Comparison of ENCODE assay signal across 8 cellular contexts in genomic region chr16:66660422-66661209, GRCh38. TPM values are rescaled to one million over a fixed set of nuclear protein-coding genes. Genes with fewer than 3 reads are reported as not detected.
DNase-seq lines count a peak whose midpoint lies in the region; ATAC-seq and TF ChIP-seq lines count a peak whose summit lies in the region.

No MANE protein-coding gene starts in this region.

- 0 out of 2 replicates have a peak overlapping the region, but pooled peaks have one; percentile 19 for H2AFZ ChIP-seq in OCI-LY7 (ENCODE audit: low read length)

- no peaks in the 10 kb centered on the region for H3K9me2 ChIP-seq in OCI-LY7 (ENCODE audit: insufficient read depth, low read length)

- no peaks in the 10 kb centered on the region for H3K4me1 ChIP-seq in OCI-LY7 (ENCODE audit: insufficient read depth, low read length, poor library complexity, severe bottlenecking)
- H3K4me1 ChIP-seq in right lobe of liver: peaks cover 0 to 17% (median 7%) of the 10 kb centered on the region in 4 donors
- H3K4me1 ChIP-seq in thyroid gland: peaks cover 35 to 50% of the 10 kb centered on the region in 2 donors

- H4K20me1 ChIP-seq in OCI-LY7 (ENCODE audit: insufficient read depth, low read length): no peaks in the 10 kb centered on the region

- H3K79me2 ChIP-seq in OCI-LY7 (ENCODE audit: insufficient read depth, low read depth, low read length): no peaks in the 10 kb centered on the region

- no peaks in the 10 kb centered on the region for H3K27me3 ChIP-seq in dorsolateral prefrontal cortex
- H3K27me3 ChIP-seq in right lobe of liver: no peaks in the 10 kb centered on the region
- no peaks in the 10 kb centered on the region for H3K27me3 ChIP-seq in thyroid gland

- H3K27me3 Mint-ChIP-seq in activated CD4-positive, alpha-beta T cell treated with anti-CD3 and anti-CD28 coated beads, Interleukin-2, amount 10 ng/mL, durations not matched to agents 7 days and 5 days: peaks cover 13% of the 10 kb centered on the region

- H3K27ac Mint-ChIP-seq in activated CD4-positive, alpha-beta T cell treated with anti-CD3 and anti-CD28 coated beads, Interleukin-2, amount 10 ng/mL, durations not matched to agents 7 days and 5 days: no peak overlapping the region

- no peaks in the 10 kb centered on the region for H3K9me3 ChIP-seq in OCI-LY7 (ENCODE audit: low read length)
- no peaks in the 10 kb centered on the region for H3K9me3 ChIP-seq in right lobe of liver
- no peaks in the 10 kb centered on the region for H3K9me3 ChIP-seq in thyroid gland

- DNase-seq in GM04504 (ENCODE audit: low read depth) (peak; percentile 81), OCI-LY7 (ENCODE audit: low spot score) (no peak), dorsolateral prefrontal cortex (peak; percentile 31 to 77 (median 72)), right lobe of liver (peak; percentile 65 to 73 (median 73)), thyroid gland (peak; percentile 88 to 89)
- DNase-seq in activated CD4-positive, alpha-beta T cell treated with anti-CD3 and anti-CD28 coated beads, Interleukin-2, amount 10 ng/mL, durations not matched to agents 7 days and 5 days: no peak

- no peak overlapping the region for H3K27ac ChIP-seq in OCI-LY7 (ENCODE audit: low read depth, low read length, poor library complexity, severe bottlenecking)
- peak overlapping the region in 57 of 59 donors; percentile 7 to 89 (median 78) for H3K27ac ChIP-seq in dorsolateral prefrontal cortex
- H3K27ac ChIP-seq in right lobe of liver: peak overlapping the region in 2 of 3 donors; percentile 34 to 44
- peak overlapping the region; percentile 85 to 90 (median 85) for H3K27ac ChIP-seq in thyroid gland

- WGBS in right lobe of liver (ENCODE audit: insufficient coverage, low coverage, low lambda C conversion rate, missing lambda C conversion rate): 3% methylated on average over 9 of the region's 9 CpGs
- 7 to 9% methylated on average over 9 of the region's 9 CpGs for WGBS in thyroid gland, 2 donors

- intact Hi-C loops in OCI-LY7 (cut with micrococcal nuclease; ENCODE audit: unreplicated experiment) (no loop called here), dorsolateral prefrontal cortex (cut with DNase I) (loop anchor here (5.0 kb wide), 2 partner anchors 37 to 92 kb away; partner anchors contain the start of genes DYNC1LI2 (in 2 of the 2) and CMTM4 (in 1 of the 2)), right lobe of liver (cut with DNase I) (no loop called here), thyroid gland (cut with DNase I) (no loop called here)

- H3K4me1 Mint-ChIP-seq in activated CD4-positive, alpha-beta T cell treated with anti-CD3 and anti-CD28 coated beads, Interleukin-2, amount 10 ng/mL, durations not matched to agents 7 days and 5 days: peaks cover 5% of the 10 kb centered on the region

- H3K4me3 ChIP-seq in OCI-LY7 (ENCODE audit: low read depth, low read length, poor library complexity, severe bottlenecking): no peak overlapping the region
- peak overlapping the region in 22 of 59 donors; percentile 0 to 39 (median 12) for H3K4me3 ChIP-seq in dorsolateral prefrontal cortex
- H3K4me3 ChIP-seq in right lobe of liver: no peak overlapping the region
- H3K4me3 ChIP-seq in thyroid gland (replicated peaks in 1 of 3): no peak overlapping the region

- no peak overlapping the region for H3K4me2 ChIP-seq in OCI-LY7 (ENCODE audit: low read length)

- H3K36me3 ChIP-seq in OCI-LY7 (ENCODE audit: insufficient read depth, low read length) (no peaks in the 10 kb centered on the region), right lobe of liver (no peaks in the 10 kb centered on the region), thyroid gland (no peaks in the 10 kb centered on the region)

- CTCF ChIA-PET in OCI-LY7 (lab: Charles Lee; ENCODE audit: unreplicated experiment): interaction anchor here (1.7 kb wide), 1 partner anchor 10 kb away, joined by 5 read pairs; no protein-coding TSS in a partner anchor
- CTCF ChIA-PET in activated CD4-positive, alpha-beta T cell treated with anti-CD3 and anti-CD28 coated beads, Interleukin-2, amount 10 ng/mL, durations not matched to agents 7 days and 5 days (lab: Charles Lee): interaction anchor here (0.5 to 3.9 kb wide), 3 partner anchors 9 to 164 kb away, joined by 3 to 42 read pairs (median 3); no protein-coding TSS in a partner anchor

- TF ChIP-seq CTCF in OCI-LY7 (conservative IDR thresholded peaks at IDR 0.05; ENCODE audit: low read length) (no peak), dorsolateral prefrontal cortex (IDR thresholded peaks at IDR 0.05 in 54 of 56, conservative IDR thresholded peaks at IDR 0.05 in 2 of 56; ENCODE audit: low read depth in 1 of 56, partially characterized antibody in 56 of 56) (peak in 43 of 56 donors; percentile 12 to 55 (median 33)), right lobe of liver (IDR thresholded peaks at IDR 0.05) (peak in 3 of 4 donors; percentile 23 to 34 (median 24)), thyroid gland (IDR thresholded peaks at IDR 0.05) (peak in 4 of 6 experiments; percentile 32 to 51 (median 38))

- H3K4me3 Mint-ChIP-seq in activated CD4-positive, alpha-beta T cell treated with anti-CD3 and anti-CD28 coated beads, Interleukin-2, amount 10 ng/mL, durations not matched to agents 7 days and 5 days: no peak overlapping the region

- TF ChIP-seq POLR2A in right lobe of liver (IDR thresholded peaks at IDR 0.05): no peak
- TF ChIP-seq POLR2A in thyroid gland (IDR thresholded peaks at IDR 0.05): no peak

- no TSS peak for BruUV-seq in OCI-LY7 (replicated peaks; lab: Mats Ljungman, UMichigan)

- no peaks in the 10 kb centered on the region for H3K9me3 Mint-ChIP-seq in activated CD4-positive, alpha-beta T cell treated with anti-CD3 and anti-CD28 coated beads, Interleukin-2, amount 10 ng/mL, durations not matched to agents 7 days and 5 days

- H3K36me3 Mint-ChIP-seq in activated CD4-positive, alpha-beta T cell treated with anti-CD3 and anti-CD28 coated beads, Interleukin-2, amount 10 ng/mL, durations not matched to agents 7 days and 5 days (ENCODE audit: low read depth): no peaks in the 10 kb centered on the region

- ATAC-seq in right lobe of liver (peak; percentile 94 to 98 (median 98)), GM21737 (IDR thresholded peaks at IDR 0.05; ENCODE audit: unreplicated experiment) (no peak), HG02642 (IDR thresholded peaks at IDR 0.05; ENCODE audit: poor library complexity, unreplicated experiment) (no peak)

- POLR2A ChIA-PET in OCI-LY7 (lab: Charles Lee): interaction anchor here (1.2 to 1.3 kb wide), 2 partner anchors 8 to 202 kb away, joined by 4 read pairs; no protein-coding TSS in a partner anchor
- POLR2A ChIA-PET in activated CD4-positive, alpha-beta T cell treated with anti-CD3 and anti-CD28 coated beads, Interleukin-2, amount 10 ng/mL, durations not matched to agents 7 days and 5 days (lab: Charles Lee): no interaction called here

RNA-seq across cellular contexts. Expression of gene CMTM4, which starts 35.9 kb away (rescaled TPM):
- 0.03 TPM in 1 of 2 replicates, not detected in the other for total RNA-seq in OCI-LY7 (2014; rRNA removed; shearing (Covaris generic))
- total RNA-seq in OCI-LY7 (2022): 0.76 and 1.3 TPM in 2 replicates
- total RNA-seq in dorsolateral prefrontal cortex: 100 to 1,000 TPM in 112 of 120 experiments, 10 to 100 TPM in 8; 82.8 to 193 (median 119) TPM
- total RNA-seq in right lobe of liver: 10 to 100 TPM in 2 of 6 experiments, 1 to 10 TPM in 4; 5.1 to 14.8 (median 8.0) TPM
- total RNA-seq in thyroid gland: 100 to 1,000 TPM; 170 to 246 (median 201) TPM
- total RNA-seq in activated CD4-positive, alpha-beta T cell treated with anti-CD3 and anti-CD28 coated beads, Interleukin-2, amount 10 ng/mL, durations not matched to agents 7 days and 5 days: under 1 TPM; 0.73 to 0.84 TPM

RNA-seq across cellular contexts. Expression of gene CMTM3, which starts 56.1 kb away (rescaled TPM):
- 5.0 and 5.3 TPM in 2 replicates for total RNA-seq in OCI-LY7 (2014; rRNA removed; shearing (Covaris generic))
- total RNA-seq in OCI-LY7 (2022) (27.5 and 30.4 TPM in 2 replicates), dorsolateral prefrontal cortex (10 to 100 TPM in 26 of 120 experiments, 1 to 10 TPM in 94; 3.4 to 15.7 (median 7.1) TPM), right lobe of liver (1 to 10 TPM; 1.6 to 9.6 (median 5.4) TPM), thyroid gland (10 to 100 TPM in 3 of 4 donors, 1 to 10 TPM in 1; 5.9 to 32.0 (median 21.3) TPM)
- total RNA-seq in activated CD4-positive, alpha-beta T cell treated with anti-CD3 and anti-CD28 coated beads, Interleukin-2, amount 10 ng/mL, durations not matched to agents 7 days and 5 days: 100 to 1,000 TPM; 100 to 107 TPM

Comparison
In these comparisons a context has a peak if more than half of its experiments do, and no peak if none do; other contexts are left out.
1. DNase-seq: peak in GM04504 (single experiment), dorsolateral prefrontal cortex (10 of 10), right lobe of liver (3 of 3) and thyroid gland (2 of 2); none in OCI-LY7 (single experiment) and activated CD4-positive, alpha-beta T cell treated with anti-CD3 and anti-CD28 coated beads, Interleukin-2, amount 10 ng/mL, durations not matched to agents 7 days and 5 days (single experiment).
2. ATAC-seq: peak in right lobe of liver (4 of 4); none in GM21737 (single experiment) and HG02642 (single experiment).
3. RNA of gene CMTM4, which starts 35.9 kb away (total RNA-seq): 170 to 246 TPM in thyroid gland and 82.8 to 193 TPM in dorsolateral prefrontal cortex; 5.1 to 14.8 TPM in right lobe of liver, 0.03 to 1.3 TPM in OCI-LY7 and 0.73 to 0.84 TPM in activated CD4-positive, alpha-beta T cell treated with anti-CD3 and anti-CD28 coated beads, Interleukin-2, amount 10 ng/mL, durations not matched to agents 7 days and 5 days; every median in the first group is over 4 times any median in the second.
4. intact Hi-C loops: an anchor here in dorsolateral prefrontal cortex (5.0 kb wide); none called in OCI-LY7, right lobe of liver and thyroid gland.